ENCODE assay signal across 8 cellular contexts in genomic region chr11:59283825-59284772, GRCh38.
DNase-seq lines count a peak whose midpoint lies in the region; ATAC-seq lines count a peak whose summit lies in the region.

No MANE protein-coding gene starts in this region.

- no peaks in the 10 kb centered on the region for H3K9me3 Mint-ChIP-seq in activated T-helper 1 cell treated with anti-CD3 and anti-CD28 coated beads, Interleukin-12 subunit alpha, Interleukin-12 subunit beta, Interleukin-2, Interleukin-4 antibody, amounts not matched to agents 30 ng/mL and 10 ng/mL and 1 ng/mL, durations not matched to agents 14 hours and 24 hours and 36 hours

- peaks cover 8% of the 10 kb centered on the region for H3K27me3 Mint-ChIP-seq in activated T-helper 1 cell treated with anti-CD3 and anti-CD28 coated beads, Interleukin-12 subunit alpha, Interleukin-12 subunit beta, Interleukin-2, Interleukin-4 antibody, amounts not matched to agents 30 ng/mL and 10 ng/mL and 1 ng/mL, durations not matched to agents 14 hours and 24 hours and 36 hours (ENCODE audit: insufficient read depth)

- H3K27ac Mint-ChIP-seq in activated T-helper 1 cell treated with anti-CD3 and anti-CD28 coated beads, Interleukin-12 subunit alpha, Interleukin-12 subunit beta, Interleukin-2, Interleukin-4 antibody, amounts not matched to agents 30 ng/mL and 10 ng/mL and 1 ng/mL, durations not matched to agents 14 hours and 24 hours and 36 hours = no peak overlapping the region

- peak overlapping the region; percentile 70 for H3K4me3 Mint-ChIP-seq in activated T-helper 1 cell treated with anti-CD3 and anti-CD28 coated beads, Interleukin-12 subunit alpha, Interleukin-12 subunit beta, Interleukin-2, Interleukin-4 antibody, amounts not matched to agents 30 ng/mL and 10 ng/mL and 1 ng/mL, durations not matched to agents 14 hours and 24 hours and 36 hours

- H3K36me3 Mint-ChIP-seq in activated T-helper 1 cell treated with anti-CD3 and anti-CD28 coated beads, Interleukin-12 subunit alpha, Interleukin-12 subunit beta, Interleukin-2, Interleukin-4 antibody, amounts not matched to agents 30 ng/mL and 10 ng/mL and 1 ng/mL, durations not matched to agents 14 hours and 24 hours and 36 hours (ENCODE audit: low read depth) = no peaks in the 10 kb centered on the region

- intact Hi-C loops in activated T-helper 1 cell treated with anti-CD3 and anti-CD28 coated beads, Interleukin-12 subunit alpha, Interleukin-12 subunit beta, Interleukin-2, Interleukin-4 antibody, amounts not matched to agents 30 ng/mL and 10 ng/mL and 1 ng/mL, durations not matched to agents 14 hours and 24 hours and 36 hours (cut with micrococcal nuclease) = loop anchor here (1.0 to 5.0 kb wide), 5 partner anchors 75 to 232 kb away; no protein-coding TSS in a partner anchor

- peak; percentile 79 for ATAC-seq in GM19452 (IDR thresholded peaks at IDR 0.05; ENCODE audit: unreplicated experiment)
- ATAC-seq in HG03460 (IDR thresholded peaks at IDR 0.05; ENCODE audit: unreplicated experiment) = peak; percentile 66

- peaks cover 16% of the 10 kb centered on the region for H3K4me1 Mint-ChIP-seq in activated T-helper 1 cell treated with anti-CD3 and anti-CD28 coated beads, Interleukin-12 subunit alpha, Interleukin-12 subunit beta, Interleukin-2, Interleukin-4 antibody, amounts not matched to agents 30 ng/mL and 10 ng/mL and 1 ng/mL, durations not matched to agents 14 hours and 24 hours and 36 hours (ENCODE audit: low read depth)

- DNase-seq in DMS153 (lab: John Stamatoyannopoulos, UW) = peak; percentile 36
- peak; percentile 48 for DNase-seq in NOMO-1 treated with dmso at 0.1 percent for 144 hours (lab: John Stamatoyannopoulos, UW; ENCODE audit: unreplicated experiment)
- DNase-seq in activated T-helper 1 cell treated with anti-CD3 and anti-CD28 coated beads, Interleukin-12 subunit alpha, Interleukin-12 subunit beta, Interleukin-2, Interleukin-4 antibody, amounts not matched to agents 30 ng/mL and 10 ng/mL and 1 ng/mL, durations not matched to agents 14 hours and 24 hours and 36 hours (ENCODE audit: low spot score) = peak; percentile 14
- peak; percentile 52 for DNase-seq in globus pallidus (ENCODE audit: low spot score)
- peak; percentile 34 for DNase-seq in putamen (ENCODE audit: low spot score)
- DNase-seq in T1000 (lab: John Stamatoyannopoulos, UW) = no peak
